ENCODE assay signal across 27 cellular contexts in the genomic region with DNA sequence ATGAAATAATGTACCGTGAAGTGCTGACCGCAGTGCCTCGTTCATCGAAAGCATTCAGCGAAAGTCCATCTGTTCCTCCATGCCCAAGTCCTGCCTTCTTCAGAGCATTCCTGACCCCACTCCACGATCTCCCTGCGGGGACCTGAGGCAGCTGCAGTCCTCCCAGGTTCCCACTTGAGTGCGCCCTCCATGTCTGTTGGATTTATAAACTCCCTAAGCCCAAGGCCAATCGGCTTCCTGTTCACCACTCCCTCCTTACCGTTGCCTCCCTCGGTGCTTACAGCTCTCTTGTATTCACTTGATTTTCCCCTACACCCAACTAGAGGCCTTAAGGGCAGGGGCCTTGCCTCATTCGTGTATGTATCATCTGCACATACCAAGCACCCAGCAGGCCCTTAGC. TPM values are rescaled to one million over a fixed set of nuclear protein-coding genes. Genes with fewer than 3 reads are reported as not detected.
A peak's percentile ranks its signal among the peaks of the same experiment; 100 is the strongest.
DNase-seq lines count a peak whose midpoint lies in the region; ATAC-seq, FAIRE-seq and TF ChIP-seq lines count a peak whose summit lies in the region.
"Had no signal": no experiment of that assay in that cellular context is flagged by ENCODE, and none has a peak within 500 bp of the region (broad histone marks: within the 10 kb centered on the region; RNA-seq: fewer than 3 reads in every experiment).

No MANE protein-coding gene starts in this region.

- peaks cover 6% of the 10 kb centered on the region for H3K79me2 ChIP-seq in HepG2 (ENCODE audit: insufficient read depth, low read length)

- peaks cover 29% of the 10 kb centered on the region for H3K4me1 ChIP-seq in HepG2 (ENCODE audit: insufficient read depth, low read length)
- H3K4me1 ChIP-seq in right lobe of liver = peaks cover 0 to 9% (median 4%) of the 10 kb centered on the region in 4 donors
- peaks cover 6 to 35% (median 11%) of the 10 kb centered on the region in 3 donors for H3K4me1 ChIP-seq in esophagus squamous epithelium

- in situ Hi-C loops in HepG2 (cut with HindIII; ENCODE audit: extremely low pct_ligation_motif_present, low pct_unique_long_range_greater_than_20kb) = loop anchor here (25.0 kb wide), 1 partner anchor 530 kb away; the partner anchor contains the start of gene TMEM132E

- POLR2A ChIA-PET in HepG2 (lab: Yijun Ruan, JAX) = interaction anchor here (2.5 kb wide), 1 partner anchor 27 kb away, joined by 7 read pairs; no protein-coding TSS in a partner anchor

- no peak overlapping the region for H3K9ac ChIP-seq in HepG2 (ENCODE audit: insufficient read depth, low read depth, low read length)

- WGBS in HepG2 (ENCODE audit: low lambda C conversion rate) = 93% methylated on average over 11 of the region's 12 CpGs
- 56% methylated on average over 1 of the region's 12 CpGs for WGBS in right lobe of liver (ENCODE audit: insufficient coverage, low coverage, low lambda C conversion rate, missing lambda C conversion rate)
- 89% methylated on average over 11 to 12 of the region's 12 CpGs for WGBS in esophagus squamous epithelium, 2 donors

- H3K36me3 ChIP-seq in HepG2 (replicated peaks in 1 of 2; ENCODE audit: control insufficient read depth in 1 of 2, insufficient read depth in 2 of 2, low read length in 2 of 2) = no peaks in the 10 kb centered on the region
- H3K36me3 ChIP-seq in right lobe of liver = no peaks in the 10 kb centered on the region
- no peaks in the 10 kb centered on the region for H3K36me3 ChIP-seq in esophagus squamous epithelium
- H3K36me3 ChIP-seq: ascending aorta had no signal

- no peak for TF ChIP-seq RAD21 in HepG2 (CRISPR knock-in tag; IDR thresholded peaks at IDR 0.05)

- TF ChIP-seq EP300 in HepG2 (IDR thresholded peaks at IDR 0.05; ENCODE audit: low read depth in 2 of 2, low read length in 2 of 2) = no peak
- no peak for TF ChIP-seq EP300 in HepG2 (CRISPR knock-in tag; IDR thresholded peaks at IDR 0.05; ENCODE audit: borderline replicate concordance)

- ATAC-seq in HepG2 = no peak
- no peak for ATAC-seq in right lobe of liver
- ATAC-seq: mucosa of descending colon, PC-3 had no signal

- FAIRE-seq in HepG2 (lab: Jason Lieb, UNC) = no peak

- no TSS peak for BruUV-seq in HepG2 (replicated peaks; lab: Mats Ljungman, UMichigan)

- H3K4me2 ChIP-seq in HepG2 (ENCODE audit: low read depth, low read length) = 0 out of 2 replicates have a peak overlapping the region, but pooled peaks have one; percentile 19
- H3K4me2 ChIP-seq: smooth muscle cell had no signal

- no peak for DNase-seq in HepG2 (ENCODE audit: low spot score)
- DNase-seq in right lobe of liver = no peak
- DNase-seq in NB4 (ENCODE audit: low read depth) = peak; percentile 36
- DNase-seq in iPS-NIHi7 (ENCODE audit: extremely low spot score) = peak; percentile 24
- no peak for DNase-seq in esophagus squamous epithelium (lab: John Stamatoyannopoulos, UW)
- no peak for DNase-seq in HCEC 1CT
- DNase-seq in DMS53 (lab: John Stamatoyannopoulos, UW) = no peak
- DNase-seq: activated CD4-positive, alpha-beta T cell treated with anti-CD3 and anti-CD28 coated beads, Interleukin-2, amount 50 U/mL, for 1 hour; CD4-positive, alpha-beta T cell; effector CD4-positive, alpha-beta T cell; foreskin melanocyte; hippocampal formation; islet precursor cell; Kasumi-1; mucosa of descending colon; NCI-H1092; NCI-H187 treated with DMSO at 0.1 percent for 48 hours; NCI-H774; PC-3; SHP77; stimulated activated CD4-positive, alpha-beta T cell treated with anti-CD3 and anti-CD28 coated beads, Interleukin-2, amount 100 ng/mL, for 48 hours; stimulated activated naive CD4-positive, alpha-beta T cell had no signal

- no peak overlapping the region for H2AFZ ChIP-seq in HepG2 (ENCODE audit: low read length)

- TF ChIP-seq CTCF in HepG2 (CRISPR knock-in tag; IDR thresholded peaks at IDR 0.05) = no peak
- no peak for TF ChIP-seq CTCF in right lobe of liver (IDR thresholded peaks at IDR 0.05)
- no peak for TF ChIP-seq CTCF in NB4 (IDR thresholded peaks at IDR 0.05; ENCODE audit: low read depth, low read length)
- no peak for TF ChIP-seq CTCF in esophagus squamous epithelium (IDR thresholded peaks at IDR 0.05)

- CTCF ChIA-PET in HepG2 (lab: Yijun Ruan, JAX; ENCODE audit: low intra/inter-chr PET ratio, low total read pairs) = no interaction called here

- H3K27ac ChIP-seq in HepG2 (ENCODE audit: extremely low read length, insufficient read depth, low read length) (no peak overlapping the region), right lobe of liver (no peak overlapping the region), esophagus squamous epithelium (no peak overlapping the region)
- H3K27ac ChIP-seq: ascending aorta had no signal

- H4K20me1 ChIP-seq in HepG2 (ENCODE audit: insufficient read depth, low read length) = no peaks in the 10 kb centered on the region

- H3K9me3 ChIP-seq in HepG2 (ENCODE audit: low read length) (no peaks in the 10 kb centered on the region), right lobe of liver (no peaks in the 10 kb centered on the region), esophagus squamous epithelium (no peaks in the 10 kb centered on the region)
- H3K9me3 ChIP-seq: ascending aorta, mucosa of descending colon had no signal

- H3K4me3 ChIP-seq in HepG2 (replicated peaks in 1 of 3; ENCODE audit: insufficient read depth in 1 of 3, low read depth in 2 of 3, low read length in 3 of 3) (no peak overlapping the region), right lobe of liver (no peak overlapping the region), NB4 (ENCODE audit: low read depth, low read length) (no peak overlapping the region), esophagus squamous epithelium (no peak overlapping the region)
- H3K4me3 ChIP-seq: ascending aorta, mucosa of descending colon, smooth muscle cell had no signal

- H3K27me3 ChIP-seq in HepG2 (ENCODE audit: control insufficient read depth in 1 of 2, insufficient read depth in 2 of 2, low read length in 2 of 2) (no peaks in the 10 kb centered on the region; a peak in 1 of 5 replicates), right lobe of liver (no peaks in the 10 kb centered on the region), esophagus squamous epithelium (no peaks in the 10 kb centered on the region)
- H3K27me3 ChIP-seq: ascending aorta had no signal

- intact Hi-C loops in HepG2 (cut with micrococcal nuclease; ENCODE audit: unreplicated experiment) (no loop called here), right lobe of liver (cut with DNase I) (loop anchor here in 1 of 2 donors (10.0 kb wide), 1 partner anchor 122 kb away; no protein-coding TSS in a partner anchor), esophagus squamous epithelium (cut with DNase I) (loop anchor here (5.0 kb wide), 1 partner anchor 120 kb away; no protein-coding TSS in a partner anchor)

- TF ChIP-seq POLR2A in HepG2 (IDR thresholded peaks at IDR 0.05; ENCODE audit: insufficient read depth in 1 of 2, low read depth in 2 of 2, low read length in 2 of 2) = no peak
- TF ChIP-seq POLR2A in right lobe of liver (IDR thresholded peaks at IDR 0.05) = no peak
- TF ChIP-seq POLR2A in NB4 (IDR thresholded peaks at IDR 0.05; ENCODE audit: extremely low read depth, insufficient read length) = no peak
- TF ChIP-seq POLR2A in esophagus squamous epithelium (IDR thresholded peaks at IDR 0.05) = no peak

RNA-seq across cellular contexts. Expression of gene RAD51D, which starts 2.8 kb away (rescaled TPM):
- 12.9 and 13.1 TPM in 2 replicates for total RNA-seq in HepG2 (2016; rRNA removed; fragmentation: Illumina TruSeq; extraction: Trizol)
- 4.8 and 5.6 TPM in 2 replicates for total RNA-seq in HepG2 (2016; cell fraction: cytosol; rRNA removed; fragmentation: Illumina TruSeq; extraction: Trizol; ENCODE audit: low read depth)
- total RNA-seq in HepG2 (2016; cell fraction: insoluble cytoplasmic fraction; rRNA removed; fragmentation: Illumina TruSeq; extraction: Trizol) = 11.5 and 13.5 TPM in 2 replicates
- 11.5 and 14.1 TPM in 2 replicates for total RNA-seq in HepG2 (2016; cell fraction: membrane; rRNA removed; fragmentation: Illumina TruSeq; extraction: Trizol)
- total RNA-seq in HepG2 (2016; cell fraction: nucleus; rRNA removed; fragmentation: Illumina TruSeq; extraction: Trizol) = 9.5 and 12.9 TPM in 2 replicates
- 6.4 and 6.7 TPM in 2 replicates for polyA plus RNA-seq in HepG2 (2011; rRNA removed)
- 5.1 and 5.5 TPM in 2 replicates for polyA plus RNA-seq in HepG2 (2011; cell fraction: cytosol; rRNA removed)
- 8.3 and 8.6 TPM in 2 replicates for polyA plus RNA-seq in HepG2 (2011; cell fraction: nucleus; rRNA removed)
- polyA plus RNA-seq in HepG2 (2012) = 3.8 and 4.0 TPM in 2 replicates
- 5.2 and 6.5 TPM in 2 replicates for polyA plus RNA-seq in HepG2 (2016; cell fraction: cytosol; fragmentation: Illumina TruSeq; extraction: Trizol; ENCODE audit: low read depth)
- polyA plus RNA-seq in HepG2 (2016; cell fraction: insoluble cytoplasmic fraction; fragmentation: Illumina TruSeq; extraction: Trizol; ENCODE audit: low read depth) = 11.4 and 12.4 TPM in 2 replicates
- 9.0 and 10.6 TPM in 2 replicates for polyA plus RNA-seq in HepG2 (2016; cell fraction: membrane; fragmentation: Illumina TruSeq; extraction: Trizol; ENCODE audit: low read depth)
- 14.0 and 15.4 TPM in 2 replicates for polyA plus RNA-seq in HepG2 (2016; cell fraction: nucleus; fragmentation: Illumina TruSeq; extraction: Trizol; ENCODE audit: insufficient read depth, low read depth)
- 15.5 and 26.7 TPM in 2 replicates for polyA minus RNA-seq in HepG2 (2011; rRNA and poly(A)+ RNA removed; ENCODE audit: low replicate concordance)
- polyA minus RNA-seq in HepG2 (2011; cell fraction: cytosol; rRNA and poly(A)+ RNA removed) = 1.9 and 2.8 TPM in 2 replicates
- polyA minus RNA-seq in HepG2 (2011; cell fraction: nucleus; rRNA and poly(A)+ RNA removed) = 8.6 and 18.0 TPM in 2 replicates
- 1 to 10 TPM; 3.9 to 5.5 (median 4.3) TPM for total RNA-seq in right lobe of liver
- total RNA-seq in esophagus squamous epithelium = 1 to 10 TPM; 2.4 to 7.1 (median 6.0) TPM

RNA-seq across cellular contexts. Expression of gene FNDC8, which starts 4.6 kb away (rescaled TPM):
- not detected in 2 replicates for total RNA-seq in HepG2 (2016; rRNA removed; fragmentation: Illumina TruSeq; extraction: Trizol)
- total RNA-seq in HepG2 (2016; cell fraction: cytosol; rRNA removed; fragmentation: Illumina TruSeq; extraction: Trizol; ENCODE audit: low read depth) = not detected in 2 replicates
- total RNA-seq in HepG2 (2016; cell fraction: insoluble cytoplasmic fraction; rRNA removed; fragmentation: Illumina TruSeq; extraction: Trizol) = not detected in 2 replicates
- not detected in 2 replicates for total RNA-seq in HepG2 (2016; cell fraction: membrane; rRNA removed; fragmentation: Illumina TruSeq; extraction: Trizol)
- total RNA-seq in HepG2 (2016; cell fraction: nucleus; rRNA removed; fragmentation: Illumina TruSeq; extraction: Trizol) = not detected in 2 replicates
- not detected in 2 replicates for polyA plus RNA-seq in HepG2 (2011; rRNA removed)
- not detected in 2 replicates for polyA plus RNA-seq in HepG2 (2011; cell fraction: cytosol; rRNA removed)
- not detected in 2 replicates for polyA plus RNA-seq in HepG2 (2011; cell fraction: nucleus; rRNA removed)
- polyA plus RNA-seq in HepG2 (2012) = not detected in 2 replicates
- polyA plus RNA-seq in HepG2 (2016; cell fraction: cytosol; fragmentation: Illumina TruSeq; extraction: Trizol; ENCODE audit: low read depth) = not detected in 2 replicates
- not detected in 2 replicates for polyA plus RNA-seq in HepG2 (2016; cell fraction: insoluble cytoplasmic fraction; fragmentation: Illumina TruSeq; extraction: Trizol; ENCODE audit: low read depth)
- polyA plus RNA-seq in HepG2 (2016; cell fraction: membrane; fragmentation: Illumina TruSeq; extraction: Trizol; ENCODE audit: low read depth) = not detected in 2 replicates
- polyA plus RNA-seq in HepG2 (2016; cell fraction: nucleus; fragmentation: Illumina TruSeq; extraction: Trizol; ENCODE audit: insufficient read depth, low read depth) = not detected in 2 replicates
- not detected in 2 replicates for polyA minus RNA-seq in HepG2 (2011; rRNA and poly(A)+ RNA removed; ENCODE audit: low replicate concordance)
- not detected in 2 replicates for polyA minus RNA-seq in HepG2 (2011; cell fraction: cytosol; rRNA and poly(A)+ RNA removed)
- not detected in 2 replicates for polyA minus RNA-seq in HepG2 (2011; cell fraction: nucleus; rRNA and poly(A)+ RNA removed)
- not detected for total RNA-seq in right lobe of liver
- total RNA-seq in esophagus squamous epithelium = not detected
- total RNA-seq: ascending aorta; CD4-positive, alpha-beta T cell; HT1080; lower leg skin; mucosa of descending colon; PC-3; renal cortical epithelial cell; smooth muscle cell had no signal
- polyA plus RNA-seq: smooth muscle cell had no signal

RNA-seq across cellular contexts. Expression of gene NLE1, which starts 25.3 kb away (rescaled TPM):
- total RNA-seq in HepG2 (2016; rRNA removed; fragmentation: Illumina TruSeq; extraction: Trizol) (34.5 and 35.5 TPM in 2 replicates), right lobe of liver (10 to 100 TPM in 1 of 6 experiments, 1 to 10 TPM in 5; 4.9 to 12.3 (median 5.9) TPM), esophagus squamous epithelium (10 to 100 TPM in 3 of 4 donors, 1 to 10 TPM in 1; 8.2 to 19.6 (median 17.8) TPM)
- 12.2 and 15.9 TPM in 2 replicates for total RNA-seq in HepG2 (2016; cell fraction: cytosol; rRNA removed; fragmentation: Illumina TruSeq; extraction: Trizol; ENCODE audit: low read depth)
- 34.4 and 35.7 TPM in 2 replicates for total RNA-seq in HepG2 (2016; cell fraction: insoluble cytoplasmic fraction; rRNA removed; fragmentation: Illumina TruSeq; extraction: Trizol)
- total RNA-seq in HepG2 (2016; cell fraction: membrane; rRNA removed; fragmentation: Illumina TruSeq; extraction: Trizol) = 33.9 and 34.0 TPM in 2 replicates
- total RNA-seq in HepG2 (2016; cell fraction: nucleus; rRNA removed; fragmentation: Illumina TruSeq; extraction: Trizol) = 26.0 and 29.5 TPM in 2 replicates
- 20.3 and 21.4 TPM in 2 replicates for polyA plus RNA-seq in HepG2 (2011; rRNA removed)
- polyA plus RNA-seq in HepG2 (2011; cell fraction: cytosol; rRNA removed) = 19.2 and 31.0 TPM in 2 replicates
- 35.5 and 44.1 TPM in 2 replicates for polyA plus RNA-seq in HepG2 (2011; cell fraction: nucleus; rRNA removed)
- 14.4 and 16.4 TPM in 2 replicates for polyA plus RNA-seq in HepG2 (2012)
- polyA plus RNA-seq in HepG2 (2016; cell fraction: cytosol; fragmentation: Illumina TruSeq; extraction: Trizol; ENCODE audit: low read depth) = 15.8 and 16.0 TPM in 2 replicates
- 26.7 and 34.4 TPM in 2 replicates for polyA plus RNA-seq in HepG2 (2016; cell fraction: insoluble cytoplasmic fraction; fragmentation: Illumina TruSeq; extraction: Trizol; ENCODE audit: low read depth)
- polyA plus RNA-seq in HepG2 (2016; cell fraction: membrane; fragmentation: Illumina TruSeq; extraction: Trizol; ENCODE audit: low read depth) = 26.4 and 28.3 TPM in 2 replicates
- polyA plus RNA-seq in HepG2 (2016; cell fraction: nucleus; fragmentation: Illumina TruSeq; extraction: Trizol; ENCODE audit: insufficient read depth, low read depth) = 31.3 and 31.9 TPM in 2 replicates
- polyA minus RNA-seq in HepG2 (2011; rRNA and poly(A)+ RNA removed; ENCODE audit: low replicate concordance) = 41.5 and 66.5 TPM in 2 replicates
- polyA minus RNA-seq in HepG2 (2011; cell fraction: cytosol; rRNA and poly(A)+ RNA removed) = 15.8 and 17.7 TPM in 2 replicates
- polyA minus RNA-seq in HepG2 (2011; cell fraction: nucleus; rRNA and poly(A)+ RNA removed) = 23.1 and 26.3 TPM in 2 replicates

RNA-seq across cellular contexts. Expression of gene UNC45B, which starts 30.8 kb away (rescaled TPM):
- total RNA-seq in HepG2 (2016; rRNA removed; fragmentation: Illumina TruSeq; extraction: Trizol) = not detected in 2 replicates
- total RNA-seq in HepG2 (2016; cell fraction: cytosol; rRNA removed; fragmentation: Illumina TruSeq; extraction: Trizol; ENCODE audit: low read depth) = not detected in 2 replicates
- total RNA-seq in HepG2 (2016; cell fraction: insoluble cytoplasmic fraction; rRNA removed; fragmentation: Illumina TruSeq; extraction: Trizol) = 0.02 TPM in 1 of 2 replicates, not detected in the other
- total RNA-seq in HepG2 (2016; cell fraction: membrane; rRNA removed; fragmentation: Illumina TruSeq; extraction: Trizol) = not detected in 2 replicates
- total RNA-seq in HepG2 (2016; cell fraction: nucleus; rRNA removed; fragmentation: Illumina TruSeq; extraction: Trizol) = not detected in 2 replicates
- 0.01 TPM in 1 of 2 replicates, not detected in the other for polyA plus RNA-seq in HepG2 (2011; rRNA removed)
- not detected in 2 replicates for polyA plus RNA-seq in HepG2 (2011; cell fraction: cytosol; rRNA removed)
- not detected in 2 replicates for polyA plus RNA-seq in HepG2 (2011; cell fraction: nucleus; rRNA removed)
- polyA plus RNA-seq in HepG2 (2012) = not detected in 2 replicates
- not detected in 2 replicates for polyA plus RNA-seq in HepG2 (2016; cell fraction: cytosol; fragmentation: Illumina TruSeq; extraction: Trizol; ENCODE audit: low read depth)
- polyA plus RNA-seq in HepG2 (2016; cell fraction: insoluble cytoplasmic fraction; fragmentation: Illumina TruSeq; extraction: Trizol; ENCODE audit: low read depth) = not detected in 2 replicates
- polyA plus RNA-seq in HepG2 (2016; cell fraction: membrane; fragmentation: Illumina TruSeq; extraction: Trizol; ENCODE audit: low read depth) = not detected in 2 replicates
- polyA plus RNA-seq in HepG2 (2016; cell fraction: nucleus; fragmentation: Illumina TruSeq; extraction: Trizol; ENCODE audit: insufficient read depth, low read depth) = not detected in 2 replicates
- 0.02 TPM in 1 of 2 replicates, not detected in the other for polyA minus RNA-seq in HepG2 (2011; rRNA and poly(A)+ RNA removed; ENCODE audit: low replicate concordance)
- polyA minus RNA-seq in HepG2 (2011; cell fraction: cytosol; rRNA and poly(A)+ RNA removed) = not detected in 2 replicates
- not detected in 2 replicates for polyA minus RNA-seq in HepG2 (2011; cell fraction: nucleus; rRNA and poly(A)+ RNA removed)
- total RNA-seq in right lobe of liver = under 1 TPM in 2 of 6 experiments, not detected in 4; 0.07 to 0.19 TPM
- not detected for total RNA-seq in esophagus squamous epithelium
- total RNA-seq: ascending aorta, HT1080, PC-3, renal cortical epithelial cell, smooth muscle cell had no signal
- polyA plus RNA-seq: smooth muscle cell had no signal

RNA-seq across cellular contexts. Expression of gene RFFL, which starts 53.3 kb away (rescaled TPM):
- total RNA-seq in HepG2 (2016; rRNA removed; fragmentation: Illumina TruSeq; extraction: Trizol) = 24.3 and 36.7 TPM in 2 replicates
- total RNA-seq in HepG2 (2016; cell fraction: cytosol; rRNA removed; fragmentation: Illumina TruSeq; extraction: Trizol; ENCODE audit: low read depth) = 11.0 and 13.7 TPM in 2 replicates
- 22.7 and 31.6 TPM in 2 replicates for total RNA-seq in HepG2 (2016; cell fraction: insoluble cytoplasmic fraction; rRNA removed; fragmentation: Illumina TruSeq; extraction: Trizol)
- total RNA-seq in HepG2 (2016; cell fraction: membrane; rRNA removed; fragmentation: Illumina TruSeq; extraction: Trizol) = 39.1 and 40.3 TPM in 2 replicates
- total RNA-seq in HepG2 (2016; cell fraction: nucleus; rRNA removed; fragmentation: Illumina TruSeq; extraction: Trizol) = 13.3 and 16.7 TPM in 2 replicates
- 45.0 and 48.6 TPM in 2 replicates for polyA plus RNA-seq in HepG2 (2011; rRNA removed)
- polyA plus RNA-seq in HepG2 (2011; cell fraction: cytosol; rRNA removed) = 37.7 and 39.6 TPM in 2 replicates
- polyA plus RNA-seq in HepG2 (2011; cell fraction: nucleus; rRNA removed) = 15.8 and 19.4 TPM in 2 replicates
- 25.0 and 25.8 TPM in 2 replicates for polyA plus RNA-seq in HepG2 (2012)
- 11.2 and 16.3 TPM in 2 replicates for polyA plus RNA-seq in HepG2 (2016; cell fraction: cytosol; fragmentation: Illumina TruSeq; extraction: Trizol; ENCODE audit: low read depth)
- 27.5 and 31.8 TPM in 2 replicates for polyA plus RNA-seq in HepG2 (2016; cell fraction: insoluble cytoplasmic fraction; fragmentation: Illumina TruSeq; extraction: Trizol; ENCODE audit: low read depth)
- 21.0 and 25.2 TPM in 2 replicates for polyA plus RNA-seq in HepG2 (2016; cell fraction: membrane; fragmentation: Illumina TruSeq; extraction: Trizol; ENCODE audit: low read depth)
- 21.9 and 23.1 TPM in 2 replicates for polyA plus RNA-seq in HepG2 (2016; cell fraction: nucleus; fragmentation: Illumina TruSeq; extraction: Trizol; ENCODE audit: insufficient read depth, low read depth)
- 73.6 and 201 TPM in 2 replicates for polyA minus RNA-seq in HepG2 (2011; rRNA and poly(A)+ RNA removed; ENCODE audit: low replicate concordance)
- 42.6 and 53.0 TPM in 2 replicates for polyA minus RNA-seq in HepG2 (2011; cell fraction: cytosol; rRNA and poly(A)+ RNA removed)
- 26.3 and 29.8 TPM in 2 replicates for polyA minus RNA-seq in HepG2 (2011; cell fraction: nucleus; rRNA and poly(A)+ RNA removed)
- total RNA-seq in right lobe of liver = 10 to 100 TPM; 29.0 to 39.0 (median 34.1) TPM
- total RNA-seq in esophagus squamous epithelium = 10 to 100 TPM; 31.7 to 64.0 (median 56.2) TPM

Comparison
In these comparisons a context has a peak if more than half of its experiments do, and no peak if none do; other contexts are left out.
1. DNase-seq: peak in NB4 (single experiment) and iPS-NIHi7 (single experiment); none in HepG2 (single experiment), right lobe of liver (0 of 3), esophagus squamous epithelium (single experiment), HCEC 1CT (single experiment) and DMS53 (single experiment).